14 cellular contexts compared by ENCODE assay signal in genomic region chr11:124899376-124900145, GRCh38. TPM values are rescaled to one million over a fixed set of nuclear protein-coding genes. Genes with fewer than 3 reads are reported as not detected.
DNase-seq lines count a peak whose midpoint lies in the region; ATAC-seq, FAIRE-seq and TF ChIP-seq lines count a peak whose summit lies in the region.
"Had no signal": no experiment of that assay in that cellular context is flagged by ENCODE, and none has a peak within 500 bp of the region (broad histone marks: within the 10 kb centered on the region; RNA-seq: fewer than 3 reads in every experiment).

No MANE protein-coding gene starts in this region.

- peak; percentile 14 for DNase-seq in D721Med (ENCODE audit: insufficient read length, low spot score)
- peak in 1 of 2 experiments; percentile 17 for DNase-seq in SJCRH30
- no peak for DNase-seq in esophagus squamous epithelium (lab: John Stamatoyannopoulos, UW)
- DNase-seq in trophoblast cell, result no peak
- no peak for DNase-seq in NCI-H146 treated with DMSO at 0.1 percent for 48 hours (lab: John Stamatoyannopoulos, UW; ENCODE audit: unreplicated experiment)
- no peak for DNase-seq in NCI-H1417 (lab: John Stamatoyannopoulos, UW)
- DNase-seq in NCI-H187 treated with DMSO at 0.1 percent for 48 hours (lab: John Stamatoyannopoulos, UW), result no peak
- DNase-seq: activated effector memory CD4-positive, alpha-beta T cell treated with Interleukin-2 at 50 U/mL for 16 hours; CD4-positive, CD25-positive, alpha-beta regulatory T cell; Karpas-422; NK-92 treated with Interleukin-12 subunit alpha and Interleukin-12 subunit beta, amount 100 ng/mL, for 24 hours had no signal

- H3K9ac ChIP-seq in trophoblast cell (ENCODE audit: low read length), result no peak overlapping the region

- no peak for ATAC-seq in HG03439 (IDR thresholded peaks at IDR 0.05; ENCODE audit: unreplicated experiment)

- H3K27me3 ChIP-seq in SJCRH30 (no peaks in the 10 kb centered on the region), esophagus squamous epithelium (peaks cover 0 to 35% (median 0%) of the 10 kb centered on the region in 4 donors), trophoblast cell (ENCODE audit: insufficient read depth, low read length) (no peaks in the 10 kb centered on the region)

- H3K79me2 ChIP-seq in trophoblast cell (ENCODE audit: control insufficient read depth, insufficient read depth, low read length, poor library complexity), result no peaks in the 10 kb centered on the region

- WGBS in esophagus squamous epithelium, 2 donors, result 54 to 70% methylated on average over 5 to 6 of the region's 6 CpGs
- WGBS in trophoblast cell (ENCODE audit: extremely low coverage, insufficient coverage, insufficient read length), result no CpG with 5 or more reads among the region's 6 CpGs

- intact Hi-C loops in esophagus squamous epithelium (cut with DNase I), result no loop called here

- peak; percentile 86 for FAIRE-seq in D721Med (lab: Jason Lieb, UNC)

- no peak for TF ChIP-seq CTCF in D721Med (IDR thresholded peaks at IDR 0.05; ENCODE audit: insufficient read depth, missing control alignments)
- no peak for TF ChIP-seq CTCF in esophagus squamous epithelium (IDR thresholded peaks at IDR 0.05)

- no peak overlapping the region for H3K23ac ChIP-seq in trophoblast cell (ENCODE audit: low read length)

- H3K9me3 ChIP-seq in SJCRH30 (replicated peaks) (no peaks in the 10 kb centered on the region), esophagus squamous epithelium (no peaks in the 10 kb centered on the region), trophoblast cell (ENCODE audit: insufficient read depth, low read depth, low read length) (peaks cover 2% of the 10 kb centered on the region)

- no peak overlapping the region for H4K12ac ChIP-seq in trophoblast cell (ENCODE audit: low read depth, low read length)

- TF ChIP-seq POLR2A in esophagus squamous epithelium (IDR thresholded peaks at IDR 0.05), result no peak

- H2AFZ ChIP-seq in trophoblast cell (ENCODE audit: insufficient read depth, low read length, poor library complexity), result no peak overlapping the region

- H2BK12ac ChIP-seq in trophoblast cell (ENCODE audit: low read length), result peak overlapping the region; percentile 8

- peak overlapping the region; percentile 75 for H3K27ac ChIP-seq in SJCRH30
- H3K27ac ChIP-seq in esophagus squamous epithelium, result peak overlapping the region; percentile 40 to 87 (median 72)
- H3K27ac ChIP-seq in trophoblast cell (ENCODE audit: low read depth, low read length), result no peak overlapping the region

- no peak overlapping the region for H3K4ac ChIP-seq in trophoblast cell (ENCODE audit: low read depth, low read length)

- H3K36me3 ChIP-seq in SJCRH30, result no peaks in the 10 kb centered on the region
- H3K36me3 ChIP-seq in esophagus squamous epithelium, result no peaks in the 10 kb centered on the region
- H3K36me3 ChIP-seq in trophoblast cell (ENCODE audit: control insufficient read depth in 1 of 2, insufficient read depth in 2 of 2, low read length in 2 of 2), result no peaks in the 10 kb centered on the region

- no peak overlapping the region for H2AK5ac ChIP-seq in trophoblast cell (ENCODE audit: low read length)

- H3K18ac ChIP-seq in trophoblast cell (ENCODE audit: low read length), result no peak overlapping the region

- H3K4me1 ChIP-seq in SJCRH30 (peaks cover 28% of the 10 kb centered on the region), esophagus squamous epithelium (peaks cover 0 to 38% (median 7%) of the 10 kb centered on the region in 3 donors), trophoblast cell (ENCODE audit: control insufficient read depth in 1 of 2, insufficient read depth in 2 of 2, low read length in 2 of 2) (peaks cover 22 to 27% of the 10 kb centered on the region in 2 experiments)

- H3K79me1 ChIP-seq in trophoblast cell (ENCODE audit: low read length), result peaks cover 3% of the 10 kb centered on the region

- no peak overlapping the region for H2BK120ac ChIP-seq in trophoblast cell (ENCODE audit: insufficient read depth, low read length, poor library complexity)

- no peak overlapping the region for H2BK5ac ChIP-seq in trophoblast cell (ENCODE audit: low read depth, low read length, poor library complexity)

- H4K91ac ChIP-seq in trophoblast cell (ENCODE audit: low read depth, low read length), result no peak overlapping the region

- no peak overlapping the region for H4K8ac ChIP-seq in trophoblast cell (ENCODE audit: low read depth, low read length)

- H3K4me3 ChIP-seq in SJCRH30, result no peak overlapping the region
- no peak overlapping the region for H3K4me3 ChIP-seq in esophagus squamous epithelium
- H3K4me3 ChIP-seq in trophoblast cell (ENCODE audit: low read depth, low read length), result no peak overlapping the region

- no peak overlapping the region for H3K4me2 ChIP-seq in trophoblast cell (ENCODE audit: low read length)

- H3K14ac ChIP-seq in trophoblast cell (ENCODE audit: low read length), result no peak overlapping the region

RNA-seq across cellular contexts. Expression of gene ROBO4, which starts 1.9 kb away (rescaled TPM):
- 0.10 and 0.22 TPM in 2 replicates for total RNA-seq in SJCRH30 (2014; rRNA removed; shearing (Covaris generic))
- total RNA-seq in esophagus squamous epithelium, result 10 to 100 TPM in 2 of 4 donors, 1 to 10 TPM in 2; 4.5 to 11.9 (median 8.6) TPM
- 0.03 and 0.06 TPM in 2 replicates for polyA plus RNA-seq in trophoblast cell (2013)

RNA-seq across cellular contexts. Expression of gene HEPN1, which starts 19.5 kb away (rescaled TPM):
- not detected in 2 replicates for total RNA-seq in SJCRH30 (2014; rRNA removed; shearing (Covaris generic))
- total RNA-seq in esophagus squamous epithelium, result not detected
- polyA plus RNA-seq in trophoblast cell (2013), result not detected in 2 replicates
- total RNA-seq: CD4-positive, CD25-positive, alpha-beta regulatory T cell; lower leg skin; subcutaneous adipose tissue had no signal
- polyA plus RNA-seq: CD4-positive, CD25-positive, alpha-beta regulatory T cell had no signal

RNA-seq across cellular contexts. Expression of gene ROBO3, which starts 34.3 kb away (rescaled TPM):
- 5.1 and 7.0 TPM in 2 replicates for total RNA-seq in SJCRH30 (2014; rRNA removed; shearing (Covaris generic))
- total RNA-seq in esophagus squamous epithelium, result 10 to 100 TPM in 1 of 4 donors, 1 to 10 TPM in 3; 1.8 to 12.4 (median 3.8) TPM
- 3.2 TPM in 2 replicates for polyA plus RNA-seq in trophoblast cell (2013)

RNA-seq across cellular contexts. Expression of gene HEPACAM, which starts 36.3 kb away (rescaled TPM):
- 0.05 TPM in 1 of 2 replicates, not detected in the other for total RNA-seq in SJCRH30 (2014; rRNA removed; shearing (Covaris generic))
- total RNA-seq in esophagus squamous epithelium, result not detected
- polyA plus RNA-seq in trophoblast cell (2013), result 0.04 TPM in 1 of 2 replicates, not detected in the other
- total RNA-seq: CD4-positive, CD25-positive, alpha-beta regulatory T cell had no signal
- polyA plus RNA-seq: CD4-positive, CD25-positive, alpha-beta regulatory T cell had no signal

RNA-seq across cellular contexts. Expression of gene CCDC15, which starts 54.4 kb away (rescaled TPM):
- 10.2 and 11.5 TPM in 2 replicates for total RNA-seq in SJCRH30 (2014; rRNA removed; shearing (Covaris generic))
- 1 to 10 TPM; 2.0 to 3.2 (median 2.9) TPM for total RNA-seq in esophagus squamous epithelium
- polyA plus RNA-seq in trophoblast cell (2013), result 1.5 TPM in 2 replicates
